15 cellular contexts compared by ENCODE assay signal in genomic region chr11:85961930-85962363, GRCh38.
A peak's percentile ranks its signal among the peaks of the same experiment; 100 is the strongest.
DNase-seq lines count a peak whose midpoint lies in the region; ATAC-seq and TF ChIP-seq lines count a peak whose summit lies in the region.
"Had no signal": no experiment of that assay in that cellular context is flagged by ENCODE, and none has a peak within 500 bp of the region (broad histone marks: within the 10 kb centered on the region; RNA-seq: fewer than 3 reads in every experiment).

No MANE protein-coding gene starts in this region.

- ATAC-seq in GM21529 (IDR thresholded peaks at IDR 0.05; ENCODE audit: unreplicated experiment): no peak

- no peak for TF ChIP-seq CTCF in GM10248 (IDR thresholded peaks at IDR 0.05; ENCODE audit: control extremely low read depth, extremely low read depth, low read depth, missing control alignments)

- intact Hi-C loops in activated CD4-positive, alpha-beta memory T cell treated with anti-CD3 and anti-CD28 coated beads for 36 hours (cut with micrococcal nuclease): no loop called here

- peaks cover 11% of the 10 kb centered on the region for H3K4me1 Mint-ChIP-seq in activated CD4-positive, alpha-beta memory T cell treated with anti-CD3 and anti-CD28 coated beads for 36 hours (ENCODE audit: low read depth)

- DNase-seq in NCI-H748 (lab: John Stamatoyannopoulos, UW; ENCODE audit: unreplicated experiment) (peak; percentile 2), NCI-H748 treated with DMSO at 0.1 percent for 48 hours (lab: John Stamatoyannopoulos, UW) (no peak), NCI-H510A treated with DMSO at 0.1 percent for 48 hours (lab: John Stamatoyannopoulos, UW) (peak; percentile 83), epithelial cell of prostate (ENCODE audit: low read depth, low spot score) (no peak), pulmonary artery endothelial cell (ENCODE audit: low read depth, low spot score) (peak; percentile 60), GM10248 (ENCODE audit: extremely low spot score) (no peak)
- DNase-seq in activated CD4-positive, alpha-beta memory T cell treated with anti-CD3 and anti-CD28 coated beads for 36 hours: no peak
- DNase-seq: ACHN; activated CD4-positive, alpha-beta T cell treated with anti-CD3 and anti-CD28 coated beads for 1 hour; Calu3; SW 1271; uterus had no signal

- CTCF ChIA-PET in GM10248 (lab: Yijun Ruan, JAX): interaction anchor here (0.7 kb wide), 1 partner anchor 11 kb away, joined by 3 read pairs; no protein-coding TSS in a partner anchor
- CTCF ChIA-PET in activated CD4-positive, alpha-beta memory T cell treated with anti-CD3 and anti-CD28 coated beads for 36 hours (lab: Charles Lee): interaction anchor here (2.5 kb wide), 1 partner anchor 107 kb away, joined by 11 read pairs; the partner anchor contains the start of gene CCDC83

- no peak overlapping the region for H3K4me3 Mint-ChIP-seq in activated CD4-positive, alpha-beta memory T cell treated with anti-CD3 and anti-CD28 coated beads for 36 hours

- POLR2A ChIA-PET in GM10248 (lab: Yijun Ruan, JAX): no interaction called here
- POLR2A ChIA-PET in activated CD4-positive, alpha-beta memory T cell treated with anti-CD3 and anti-CD28 coated beads for 36 hours (lab: Charles Lee): no interaction called here

- H3K36me3 Mint-ChIP-seq in activated CD4-positive, alpha-beta memory T cell treated with anti-CD3 and anti-CD28 coated beads for 36 hours: peaks cover 69% of the 10 kb centered on the region

- no peaks in the 10 kb centered on the region for H3K9me3 Mint-ChIP-seq in activated CD4-positive, alpha-beta memory T cell treated with anti-CD3 and anti-CD28 coated beads for 36 hours
- H3K9me3 Mint-ChIP-seq: activated T-helper 2 cell treated with anti-CD3 and anti-CD28 coated beads, Interferon-gamma antibody, Interleukin-2, Interleukin-4, amounts not matched to agents 10 μg/mL and 5 μg/mL and 100 μg/mL, durations not matched to agents 14 hours and 24 hours and 36 hours had no signal

- H3K27ac ChIP-seq in epithelial cell of prostate: peak overlapping the region; percentile 59
- H3K27ac ChIP-seq: neutrophil, uterus had no signal

- no peaks in the 10 kb centered on the region for H3K27me3 Mint-ChIP-seq in activated CD4-positive, alpha-beta memory T cell treated with anti-CD3 and anti-CD28 coated beads for 36 hours

- no peak overlapping the region for H3K27ac Mint-ChIP-seq in activated CD4-positive, alpha-beta memory T cell treated with anti-CD3 and anti-CD28 coated beads for 36 hours
- H3K27ac Mint-ChIP-seq: activated T-helper 2 cell treated with anti-CD3 and anti-CD28 coated beads, Interferon-gamma antibody, Interleukin-2, Interleukin-4, amounts not matched to agents 10 μg/mL and 5 μg/mL and 100 μg/mL, durations not matched to agents 14 hours and 24 hours and 36 hours had no signal

Comparison
In these comparisons a context has a peak if more than half of its experiments do, and no peak if none do; other contexts are left out.
1. DNase-seq: peak in NCI-H748 (single experiment), NCI-H510A treated with DMSO at 0.1 percent for 48 hours (single experiment) and pulmonary artery endothelial cell (single experiment); none in NCI-H748 treated with DMSO at 0.1 percent for 48 hours (single experiment), epithelial cell of prostate (single experiment), GM10248 (single experiment) and activated CD4-positive, alpha-beta memory T cell treated with anti-CD3 and anti-CD28 coated beads for 36 hours (single experiment).